Comparison of ENCODE assay signal across 17 cellular contexts in genomic region chr9:123418506-123418905, GRCh38.
"Had no signal": no experiment of that assay in that cellular context is flagged by ENCODE, and none has a peak within 500 bp of the region (broad histone marks: within the 10 kb centered on the region; RNA-seq: fewer than 3 reads in every experiment).

No MANE protein-coding gene starts in this region.

- H3K9ac ChIP-seq: parathyroid adenoma had no signal

- H3K4me3 ChIP-seq: cardiac muscle cell, esophagus squamous epithelium, thyroid gland had no signal

- H3K27me3 Mint-ChIP-seq: activated CD4-positive, alpha-beta memory T cell treated with anti-CD3 and anti-CD28 coated beads, Interleukin-2, amount 10 ng/mL, durations not matched to agents 7 days and 5 days; activated CD4-positive, alpha-beta T cell treated with anti-CD3 and anti-CD28 coated beads for 36 hours; activated CD8-positive, alpha-beta memory T cell treated with anti-CD3 and anti-CD28 coated beads, Interleukin-2, amount 10 ng/mL, durations not matched to agents 7 days and 5 days; naive thymus-derived CD4-positive, alpha-beta T cell; stimulated activated naive B cell treated with anti-CD40 and anti-IgM and Interleukin-4, amounts not matched to agents 10 μg/mL and 1 μg/mL and 100 μg/mL, for 72 hours had no signal

- H3K4me1 Mint-ChIP-seq: activated CD4-positive, alpha-beta memory T cell treated with anti-CD3 and anti-CD28 coated beads, Interleukin-2, amount 10 ng/mL, durations not matched to agents 7 days and 5 days; activated CD4-positive, alpha-beta T cell treated with anti-CD3 and anti-CD28 coated beads for 36 hours; activated CD8-positive, alpha-beta memory T cell treated with anti-CD3 and anti-CD28 coated beads, Interleukin-2, amount 10 ng/mL, durations not matched to agents 7 days and 5 days; immature natural killer cell; stimulated activated naive B cell treated with anti-CD40 and anti-IgM and Interleukin-4, amounts not matched to agents 10 μg/mL and 1 μg/mL and 100 μg/mL, for 72 hours had no signal

- H3K36me3 ChIP-seq: cardiac muscle cell had no signal

- H2AFZ ChIP-seq: parathyroid adenoma had no signal

- H3K9me3 ChIP-seq: esophagus squamous epithelium, neutrophil, thyroid gland had no signal

- H3K36me3 Mint-ChIP-seq: activated CD8-positive, alpha-beta memory T cell treated with anti-CD3 and anti-CD28 coated beads, Interleukin-2, amount 10 ng/mL, durations not matched to agents 7 days and 5 days had no signal

- H3K27me3 ChIP-seq: cardiac muscle cell, esophagus squamous epithelium, neutrophil, thyroid gland had no signal

- H3K79me2 ChIP-seq: parathyroid adenoma had no signal

- FAIRE-seq: TTC549, urothelium cell line had no signal

- DNase-seq: activated CD4-positive, alpha-beta memory T cell treated with anti-CD3 and anti-CD28 coated beads, Interleukin-2, amount 10 ng/mL, durations not matched to agents 7 days and 5 days; activated CD4-positive, alpha-beta T cell treated with anti-CD3 and anti-CD28 coated beads for 36 hours; activated CD8-positive, alpha-beta memory T cell treated with anti-CD3 and anti-CD28 coated beads, Interleukin-2, amount 10 ng/mL, durations not matched to agents 7 days and 5 days; dermis blood vessel endothelial cell; effector memory CD4-positive, alpha-beta T cell; esophagus squamous epithelium; immature natural killer cell; mesendoderm; naive thymus-derived CD4-positive, alpha-beta T cell; stimulated activated naive B cell treated with anti-CD40 and anti-IgM and Interleukin-4, amounts not matched to agents 10 μg/mL and 1 μg/mL and 100 μg/mL, for 72 hours; thyroid gland had no signal

- H3K27ac Mint-ChIP-seq: activated CD4-positive, alpha-beta memory T cell treated with anti-CD3 and anti-CD28 coated beads, Interleukin-2, amount 10 ng/mL, durations not matched to agents 7 days and 5 days; activated CD4-positive, alpha-beta T cell treated with anti-CD3 and anti-CD28 coated beads for 36 hours; activated CD8-positive, alpha-beta memory T cell treated with anti-CD3 and anti-CD28 coated beads, Interleukin-2, amount 10 ng/mL, durations not matched to agents 7 days and 5 days; immature natural killer cell; stimulated activated naive B cell treated with anti-CD40 and anti-IgM and Interleukin-4, amounts not matched to agents 10 μg/mL and 1 μg/mL and 100 μg/mL, for 72 hours; T-helper 2 cell treated with Interferon-gamma antibody and Interleukin-4, amounts not matched to agents 5 μg/mL and 100 μg/mL, for 36 hours had no signal

- H3K27ac ChIP-seq: cardiac muscle cell, esophagus squamous epithelium, neutrophil, parathyroid adenoma, thyroid gland had no signal

- H3K4me3 Mint-ChIP-seq: activated CD4-positive, alpha-beta memory T cell treated with anti-CD3 and anti-CD28 coated beads, Interleukin-2, amount 10 ng/mL, durations not matched to agents 7 days and 5 days; activated CD4-positive, alpha-beta T cell treated with anti-CD3 and anti-CD28 coated beads for 36 hours; activated CD8-positive, alpha-beta memory T cell treated with anti-CD3 and anti-CD28 coated beads, Interleukin-2, amount 10 ng/mL, durations not matched to agents 7 days and 5 days; immature natural killer cell; naive thymus-derived CD4-positive, alpha-beta T cell; stimulated activated naive B cell treated with anti-CD40 and anti-IgM and Interleukin-4, amounts not matched to agents 10 μg/mL and 1 μg/mL and 100 μg/mL, for 72 hours; T-helper 2 cell treated with Interferon-gamma antibody and Interleukin-4, amounts not matched to agents 5 μg/mL and 100 μg/mL, for 36 hours had no signal

- H3K4me1 ChIP-seq: esophagus squamous epithelium, parathyroid adenoma had no signal

- H3K9me3 Mint-ChIP-seq: activated CD4-positive, alpha-beta memory T cell treated with anti-CD3 and anti-CD28 coated beads, Interleukin-2, amount 10 ng/mL, durations not matched to agents 7 days and 5 days; immature natural killer cell; naive thymus-derived CD4-positive, alpha-beta T cell; stimulated activated naive B cell treated with anti-CD40 and anti-IgM and Interleukin-4, amounts not matched to agents 10 μg/mL and 1 μg/mL and 100 μg/mL, for 72 hours; T-helper 2 cell treated with Interferon-gamma antibody and Interleukin-4, amounts not matched to agents 5 μg/mL and 100 μg/mL, for 36 hours had no signal

- ATAC-seq: activated CD4-positive, alpha-beta T cell treated with anti-CD3 and anti-CD28 coated beads for 36 hours; activated CD8-positive, alpha-beta memory T cell treated with anti-CD3 and anti-CD28 coated beads, Interleukin-2, amount 10 ng/mL, durations not matched to agents 7 days and 5 days; naive thymus-derived CD4-positive, alpha-beta T cell; stimulated activated naive B cell treated with anti-CD40 and anti-IgM and Interleukin-4, amounts not matched to agents 10 μg/mL and 1 μg/mL and 100 μg/mL, for 72 hours had no signal
